ENCODE assay signal across 21 cellular contexts in genomic region chr7:17849504-17849903, GRCh38.
DNase-seq lines count a peak whose midpoint lies in the region; ATAC-seq and TF ChIP-seq lines count a peak whose summit lies in the region.
"Had no signal": no experiment of that assay in that cellular context is flagged by ENCODE, and none has a peak within 500 bp of the region (broad histone marks: within the 10 kb centered on the region; RNA-seq: fewer than 3 reads in every experiment).

No MANE protein-coding gene starts in this region.

- no peak for TF ChIP-seq CTCF in left ventricle myocardium inferior (IDR thresholded peaks at IDR 0.05; ENCODE audit: borderline replicate concordance)

- no peaks in the 10 kb centered on the region for H3K27me3 ChIP-seq in left ventricle myocardium inferior (ENCODE audit: low read depth)
- H3K27me3 ChIP-seq: right atrium auricular region, thyroid gland had no signal

- H3K9me3 ChIP-seq in mesodermal cell (ENCODE audit: control insufficient read depth, low read length) (no peaks in the 10 kb centered on the region), left ventricle myocardium inferior (replicated peaks) (no peaks in the 10 kb centered on the region)
- H3K9me3 ChIP-seq: right atrium auricular region, thyroid gland had no signal

- intact Hi-C loops in left ventricle myocardium inferior (cut with micrococcal nuclease) = no loop called here

- H3K27ac ChIP-seq in mesodermal cell (ENCODE audit: low read depth, low read length, severe bottlenecking) (peak overlapping the region; percentile 47), left ventricle myocardium inferior (replicated peaks) (no peak overlapping the region)
- H3K27ac ChIP-seq: right atrium auricular region, thyroid gland had no signal

- H3K36me3 ChIP-seq in mesodermal cell (ENCODE audit: control insufficient read depth, insufficient read depth, low read length) = peaks cover 7% of the 10 kb centered on the region
- H3K36me3 ChIP-seq in left ventricle myocardium inferior = peaks cover 43% of the 10 kb centered on the region

- H3K9me3 Mint-ChIP-seq in central memory CD8-positive, alpha-beta T cell = no peaks in the 10 kb centered on the region
- H3K9me3 Mint-ChIP-seq: dendritic cell treated with granulocyte-macrophage colony-stimulating factor and Interleukin-4, amounts not matched to agents 40 ng/mL and 50 ng/mL, for 4 days; GM23338; natural killer cell had no signal

- H3K4me1 Mint-ChIP-seq in central memory CD8-positive, alpha-beta T cell = peaks cover 36% of the 10 kb centered on the region

- DNase-seq in COLO829 (ENCODE audit: low spot score) = peak; percentile 61
- DNase-seq in LHCN-M2 (ENCODE audit: low read depth) = peak; percentile 76
- no peak for DNase-seq in central memory CD8-positive, alpha-beta T cell (ENCODE audit: low spot score in 2 of 2)
- no peak for DNase-seq in DMS 273 treated with DMSO at 0.1 percent for 48 hours (lab: John Stamatoyannopoulos, UW)
- DNase-seq in middle frontal gyrus (ENCODE audit: extremely low spot score, low spot score) = no peak
- no peak for DNase-seq in left ventricle myocardium inferior
- DNase-seq: activated CD4-positive, alpha-beta T cell treated with anti-CD3 and anti-CD28 coated beads, Interleukin-2, amount 50 U/mL, for 48 hours; erythroblast; left ventricle myocardium superior; natural killer cell; NK-92 treated with Interleukin-12 subunit alpha and Interleukin-12 subunit beta, amount 100 ng/mL, for 24 hours; SHP77; stimulated activated CD4-positive, alpha-beta T cell treated with anti-CD3 and anti-CD28 coated beads, Interleukin-4, amount 100 ng/mL, for 1 hour; thyroid gland had no signal

- H3K4me1 ChIP-seq in mesodermal cell (ENCODE audit: control insufficient read depth, insufficient read depth, low read length, poor library complexity, severe bottlenecking) (peaks cover 16% of the 10 kb centered on the region), left ventricle myocardium inferior (peaks cover 7% of the 10 kb centered on the region)
- H3K4me1 ChIP-seq: right atrium auricular region, thyroid gland had no signal

- H3K4me3 ChIP-seq in mesodermal cell (ENCODE audit: extremely low read depth, insufficient read depth, low read length, poor library complexity, severe bottlenecking) (no peak overlapping the region), left ventricle myocardium inferior (no peak overlapping the region)
- H3K4me3 ChIP-seq: GM23338, right atrium auricular region, thyroid gland had no signal

- 81 to 91% methylated on average over 3 of the region's 3 CpGs for WGBS in mesodermal cell (ENCODE audit: insufficient coverage in 2 of 2), 2 experiments

- H3K27me3 Mint-ChIP-seq in central memory CD8-positive, alpha-beta T cell = no peaks in the 10 kb centered on the region
- H3K27me3 Mint-ChIP-seq: B cell; dendritic cell treated with granulocyte-macrophage colony-stimulating factor and Interleukin-4, amounts not matched to agents 40 ng/mL and 50 ng/mL, for 4 days; IgD-negative memory B cell had no signal

- no peak overlapping the region for H3K4me3 Mint-ChIP-seq in central memory CD8-positive, alpha-beta T cell
- H3K4me3 Mint-ChIP-seq: B cell; dendritic cell treated with granulocyte-macrophage colony-stimulating factor and Interleukin-4, amounts not matched to agents 40 ng/mL and 50 ng/mL, for 4 days; GM23338; IgD-negative memory B cell; natural killer cell had no signal

- peaks cover 14% of the 10 kb centered on the region for H3K36me3 Mint-ChIP-seq in central memory CD8-positive, alpha-beta T cell (ENCODE audit: insufficient read depth)

- no peak for ATAC-seq in central memory CD8-positive, alpha-beta T cell (replicated peaks; ENCODE audit: extremely low read depth, poor library complexity, severe bottlenecking)
- no peak for ATAC-seq in GM18870 (IDR thresholded peaks at IDR 0.05; ENCODE audit: unreplicated experiment)
- ATAC-seq: left ventricle myocardium superior, natural killer cell had no signal

- H3K27ac Mint-ChIP-seq in central memory CD8-positive, alpha-beta T cell (ENCODE audit: low read depth) = peak overlapping the region; percentile 9
- H3K27ac Mint-ChIP-seq: B cell, IgD-negative memory B cell had no signal

Comparison
In these comparisons a context has a peak if more than half of its experiments do, and no peak if none do; other contexts are left out.
1. DNase-seq: peak in COLO829 (single experiment) and LHCN-M2 (single experiment); none in central memory CD8-positive, alpha-beta T cell (0 of 2), DMS 273 treated with DMSO at 0.1 percent for 48 hours (single experiment), middle frontal gyrus (single experiment) and left ventricle myocardium inferior (single experiment).